Comparison of ENCODE assay signal across 15 cellular contexts in the genomic region with DNA sequence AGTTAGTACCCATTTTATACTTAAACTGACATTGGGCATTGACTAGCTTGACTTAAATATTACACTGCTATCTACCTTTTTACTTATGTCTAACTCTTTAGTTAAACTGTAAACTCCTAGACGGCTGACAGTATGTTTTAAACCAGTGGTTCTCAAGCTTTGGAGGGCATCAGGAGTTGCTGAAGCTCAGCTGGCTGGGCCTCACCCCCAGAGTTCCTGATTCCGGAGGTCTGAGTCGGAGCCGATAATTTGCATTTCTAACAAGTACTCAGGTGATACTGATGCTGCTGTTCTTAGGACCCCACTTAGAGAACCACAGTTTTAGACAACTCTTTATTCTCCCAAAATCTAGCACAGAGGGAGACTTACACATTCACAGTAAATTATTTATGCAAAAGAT.
"Had no signal": no experiment of that assay in that cellular context is flagged by ENCODE, and none has a peak within 500 bp of the region (broad histone marks: within the 10 kb centered on the region; RNA-seq: fewer than 3 reads in every experiment).

No MANE protein-coding gene starts in this region.

- H3K79me2 ChIP-seq: parathyroid adenoma had no signal

- H2AFZ ChIP-seq: parathyroid adenoma had no signal

- H3K9me3 Mint-ChIP-seq: activated naive CD4-positive, alpha-beta T cell treated with anti-CD3 and anti-CD28 coated beads for 36 hours; activated T-cell treated with anti-CD3 and anti-CD28 coated beads, Interleukin-2, amount 50 U/mL, for 4 hours; naive thymus-derived CD4-positive, alpha-beta T cell; stimulated activated naive B cell treated with anti-CD40 and anti-IgM and Interleukin-4, amounts not matched to agents 10 μg/mL and 1 μg/mL and 100 μg/mL, for 72 hours had no signal

- H3K9ac ChIP-seq: parathyroid adenoma had no signal

- ATAC-seq: activated T-cell treated with anti-CD3 and anti-CD28 coated beads, Interleukin-2, amount 50 U/mL, for 4 hours; left lobe of liver; naive thymus-derived CD4-positive, alpha-beta T cell; sciatic nerve; stimulated activated naive B cell treated with anti-CD40 and anti-IgM and Interleukin-4, amounts not matched to agents 10 μg/mL and 1 μg/mL and 100 μg/mL, for 72 hours had no signal

- H3K36me3 ChIP-seq: esophagus squamous epithelium, spleen had no signal

- H3K9me3 ChIP-seq: esophagus squamous epithelium, spleen had no signal

- DNase-seq: activated CD4-positive, alpha-beta T cell treated with anti-CD3 and anti-CD28 coated beads, Interleukin-2, amount 50 U/mL, for 1 hour; activated CD8-positive, alpha-beta memory T cell treated with anti-CD3 and anti-CD28 coated beads, Interleukin-2, amount 50 U/mL, for 4 hours; activated naive CD4-positive, alpha-beta T cell treated with anti-CD3 and anti-CD28 coated beads for 36 hours; activated T-cell treated with anti-CD3 and anti-CD28 coated beads, Interleukin-2, amount 50 U/mL, for 4 hours; cortex of kidney; effector CD8-positive, alpha-beta T cell; esophagus squamous epithelium; naive thymus-derived CD4-positive, alpha-beta T cell; spleen; stimulated activated naive B cell treated with anti-CD40 and anti-IgM and Interleukin-4, amounts not matched to agents 10 μg/mL and 1 μg/mL and 100 μg/mL, for 72 hours; T1000 had no signal

- H3K4me1 ChIP-seq: parathyroid adenoma had no signal

- H3K27ac ChIP-seq: esophagus squamous epithelium, parathyroid adenoma had no signal

- H3K36me3 Mint-ChIP-seq: naive thymus-derived CD4-positive, alpha-beta T cell; stimulated activated naive B cell treated with anti-CD40 and anti-IgM and Interleukin-4, amounts not matched to agents 10 μg/mL and 1 μg/mL and 100 μg/mL, for 72 hours had no signal

- H3K4me3 Mint-ChIP-seq: activated naive CD4-positive, alpha-beta T cell treated with anti-CD3 and anti-CD28 coated beads for 36 hours; activated T-cell treated with anti-CD3 and anti-CD28 coated beads, Interleukin-2, amount 50 U/mL, for 4 hours; naive thymus-derived CD4-positive, alpha-beta T cell; stimulated activated naive B cell treated with anti-CD40 and anti-IgM and Interleukin-4, amounts not matched to agents 10 μg/mL and 1 μg/mL and 100 μg/mL, for 72 hours had no signal

- H3K4me3 ChIP-seq: esophagus squamous epithelium, lung, spleen had no signal

- H3K27ac Mint-ChIP-seq: activated naive CD4-positive, alpha-beta T cell treated with anti-CD3 and anti-CD28 coated beads for 36 hours; naive thymus-derived CD4-positive, alpha-beta T cell; stimulated activated naive B cell treated with anti-CD40 and anti-IgM and Interleukin-4, amounts not matched to agents 10 μg/mL and 1 μg/mL and 100 μg/mL, for 72 hours had no signal
